Comparison of ENCODE assay signal across 11 cellular contexts in genomic region chr1:116879478-116880133, GRCh38. TPM values are rescaled to one million over a fixed set of nuclear protein-coding genes. Genes with fewer than 3 reads are reported as not detected.
DNase-seq lines count a peak whose midpoint lies in the region; ATAC-seq and TF ChIP-seq lines count a peak whose summit lies in the region.
"Had no signal": no experiment of that assay in that cellular context is flagged by ENCODE, and none has a peak within 500 bp of the region (broad histone marks: within the 10 kb centered on the region; RNA-seq: fewer than 3 reads in every experiment).

No MANE protein-coding gene starts in this region.

- H3K27me3 ChIP-seq in HUES6 (ENCODE audit: control insufficient read depth, insufficient read depth, low read length) (no peaks in the 10 kb centered on the region), esophagus muscularis mucosa (no peaks in the 10 kb centered on the region)
- H3K27me3 ChIP-seq: tibial nerve had no signal

- H3K4me3 ChIP-seq in HUES6 (ENCODE audit: low read depth, low read length) (no peak overlapping the region), esophagus muscularis mucosa (no peak overlapping the region)

- H3K4me1 ChIP-seq in HUES6 (ENCODE audit: control insufficient read depth, insufficient read depth, low read length), result peaks cover 39% of the 10 kb centered on the region
- H3K4me1 ChIP-seq in esophagus muscularis mucosa, result peaks cover 21 to 34% (median 28%) of the 10 kb centered on the region in 4 donors

- TF ChIP-seq POLR2A in esophagus muscularis mucosa (IDR thresholded peaks at IDR 0.05; ENCODE audit: low read depth), result no peak

- H3K36me3 ChIP-seq in HUES6 (ENCODE audit: control insufficient read depth, insufficient read depth, low read length) (no peaks in the 10 kb centered on the region), esophagus muscularis mucosa (no peaks in the 10 kb centered on the region)
- H3K36me3 ChIP-seq: tibial nerve had no signal

- TF ChIP-seq CTCF in esophagus muscularis mucosa (IDR thresholded peaks at IDR 0.05), result no peak

- H3K9me3 ChIP-seq in HUES6 (ENCODE audit: control insufficient read depth, insufficient read depth, low read depth, low read length), result no peaks in the 10 kb centered on the region
- no peaks in the 10 kb centered on the region for H3K9me3 ChIP-seq in esophagus muscularis mucosa
- H3K9me3 ChIP-seq: tibial nerve had no signal

- WGBS in esophagus muscularis mucosa, result 88% methylated on average over 10 of the region's 10 CpGs

- ATAC-seq in GM18867 (IDR thresholded peaks at IDR 0.05; ENCODE audit: unreplicated experiment) (no peak), HG02610 (IDR thresholded peaks at IDR 0.05; ENCODE audit: unreplicated experiment) (no peak), HG02970 (IDR thresholded peaks at IDR 0.05; ENCODE audit: low FRiP score, unreplicated experiment) (no peak)

- no peak for TF ChIP-seq EP300 in esophagus muscularis mucosa (IDR thresholded peaks at IDR 0.05)

- DNase-seq in SIG-M5 treated with dmso at 0.1 percent for 504 hours (lab: John Stamatoyannopoulos, UW; ENCODE audit: unreplicated experiment) (peak; percentile 38), SIG-M5 (lab: John Stamatoyannopoulos, UW) (no peak), esophagus muscularis mucosa (ENCODE audit: extremely low spot score) (no peak), substantia nigra (lab: John Stamatoyannopoulos, UW) (peak in 8 of 49 donors; percentile 20 to 44 (median 34))
- DNase-seq: naive B cell; stimulated activated CD4-positive, alpha-beta T cell treated with anti-CD3 and anti-CD28 coated beads, Interleukin-2, amount 100 ng/mL, for 48 hours had no signal

- peak overlapping the region; percentile 16; the same call in 1 of the 2 replicates for H3K27ac ChIP-seq in HUES6 (ENCODE audit: low read depth, low read length)
- H3K27ac ChIP-seq in esophagus muscularis mucosa (replicated peaks in 1 of 4), result peak overlapping the region; percentile 69 to 77 (median 73)
- peak overlapping the region; percentile 59 for H3K27ac ChIP-seq in substantia nigra (ENCODE audit: low read depth, low read length, poor library complexity, severe bottlenecking)

- intact Hi-C loops in esophagus muscularis mucosa (cut with DNase I), result no loop called here

- H3K9ac ChIP-seq in HUES6 (ENCODE audit: low read length), result peak overlapping the region; percentile 42

RNA-seq across cellular contexts. Expression of gene PTGFRN, which starts 30.1 kb away (rescaled TPM):
- total RNA-seq in esophagus muscularis mucosa, result 100 to 1,000 TPM in 3 of 4 donors, 10 to 100 TPM in 1; 69.1 to 150 (median 106) TPM

Comparison
In these comparisons a context has a peak if more than half of its experiments do, and no peak if none do; other contexts are left out.
1. H3K27ac ChIP-seq: peak in every context shown above with its lines; median percentile 73 in esophagus muscularis mucosa; 59 in substantia nigra; 16 in HUES6.